In genomic region chr18:63189817-63190216, GRCh38 we compare ENCODE assay signal across 2 cellular contexts.
A peak's percentile ranks its signal among the peaks of the same experiment; 100 is the strongest.
TF ChIP-seq lines count a peak whose summit lies in the region.

No MANE protein-coding gene starts in this region.

TF ChIP-seq in HEK293, 187 proteins besides CTCF, POLR2A, EP300 and RAD21 (continues in another document):
- TF ChIP-seq ZNF148 (tag by site-specific recombination; IDR thresholded peaks at IDR 0.05; ENCODE audit: borderline replicate concordance), result no peak
- peak; percentile 50; the same call in 1 of the 2 replicates for TF ChIP-seq ZNF692 (tag by site-specific recombination; IDR thresholded peaks at IDR 0.05)
- no peak for TF ChIP-seq ZSCAN16 (tag by site-specific recombination; IDR thresholded peaks at IDR 0.05)
- peak; percentile 78 for TF ChIP-seq ZNF580 (tag by site-specific recombination; IDR thresholded peaks at IDR 0.05)
- no peak for TF ChIP-seq ZNF274 (IDR thresholded peaks at IDR 0.05; ENCODE audit: low read length)
- TF ChIP-seq ZNF274 (tag by site-specific recombination; IDR thresholded peaks at IDR 0.05; ENCODE audit: borderline replicate concordance), result no peak
- TF ChIP-seq ZNF629 (tag by site-specific recombination; IDR thresholded peaks at IDR 0.05), result peak; percentile 83
- no peak for TF ChIP-seq ZNF155 (tag by site-specific recombination; IDR thresholded peaks at IDR 0.05)
- no peak for TF ChIP-seq ZSCAN4 (tag by site-specific recombination; IDR thresholded peaks at IDR 0.05)
- peak; percentile 19; the same call in 1 of the 2 replicates for TF ChIP-seq BCL11B (tag by site-specific recombination; IDR thresholded peaks at IDR 0.05; ENCODE audit: low read depth)
- TF ChIP-seq FEZF1 (tag by site-specific recombination; IDR thresholded peaks at IDR 0.05), result peak; percentile 72
- no peak for TF ChIP-seq ZNF221 (tag by site-specific recombination; IDR thresholded peaks at IDR 0.05; ENCODE audit: borderline replicate concordance)
- TF ChIP-seq ZNF23 (tag by site-specific recombination; IDR thresholded peaks at IDR 0.05; ENCODE audit: borderline replicate concordance), result no peak
- TF ChIP-seq OSR2 (tag by site-specific recombination; IDR thresholded peaks at IDR 0.05), result peak; percentile 54; the same call in 1 of the 2 replicates
- no peak for TF ChIP-seq ZNF660 (tag by site-specific recombination; IDR thresholded peaks at IDR 0.05)
- TF ChIP-seq ZNF664 (tag by site-specific recombination; IDR thresholded peaks at IDR 0.05), result peak; percentile 32; the same call in 1 of the 2 replicates
- TF ChIP-seq PRDM1 (tag by site-specific recombination; IDR thresholded peaks at IDR 0.05), result peak; percentile 58
- no peak for TF ChIP-seq MYNN (tag by site-specific recombination; IDR thresholded peaks at IDR 0.05; ENCODE audit: borderline replicate concordance)
- no peak for TF ChIP-seq ZNF514 (tag by site-specific recombination; IDR thresholded peaks at IDR 0.05)
- peak; percentile 80 for TF ChIP-seq IKZF3 (tag by site-specific recombination; IDR thresholded peaks at IDR 0.05)
- no peak for TF ChIP-seq ZNF280C (tag by site-specific recombination; IDR thresholded peaks at IDR 0.05)

TF ChIP-seq in GM12878, 131 proteins besides CTCF, POLR2A, EP300 and RAD21:
- TF ChIP-seq ZNF687 (IDR thresholded peaks at IDR 0.05) (no peak), CREB1 (IDR thresholded peaks at IDR 0.05; ENCODE audit: low read depth) (no peak), ZBTB4 (CRISPR knock-in tag; IDR thresholded peaks at IDR 0.05) (no peak), SIN3A (IDR thresholded peaks at IDR 0.05; ENCODE audit: low read depth, low read length) (no peak), RUNX3 (IDR thresholded peaks at IDR 0.05; ENCODE audit: low read length) (peak; percentile 32; the same call in 1 of the 2 replicates), NFIC (IDR thresholded peaks at IDR 0.05; ENCODE audit: low read depth, low read length) (peak; percentile 38; the same call in 1 of the 2 replicates), ATF2 (IDR thresholded peaks at IDR 0.05; ENCODE audit: low read length) (no peak), JUNB (IDR thresholded peaks at IDR 0.05) (peak; percentile 32), SREBF2 (IDR thresholded peaks at IDR 0.05; ENCODE audit: low read length) (no peak), ZBED1 (IDR thresholded peaks at IDR 0.05; ENCODE audit: borderline replicate concordance) (no peak), DPF2 (IDR thresholded peaks at IDR 0.05) (no peak), FOXM1 (IDR thresholded peaks at IDR 0.05; ENCODE audit: low read depth, low read length) (peak; percentile 26; the same call in 1 of the 2 replicates), EGR1 (IDR thresholded peaks at IDR 0.05; ENCODE audit: borderline replicate concordance in 1 of 2, low read depth in 2 of 2, low read length in 2 of 2) (no peak), TBL1XR1 (IDR thresholded peaks at IDR 0.05; ENCODE audit: low read depth, low read length) (no peak)
